In the genomic region with DNA sequence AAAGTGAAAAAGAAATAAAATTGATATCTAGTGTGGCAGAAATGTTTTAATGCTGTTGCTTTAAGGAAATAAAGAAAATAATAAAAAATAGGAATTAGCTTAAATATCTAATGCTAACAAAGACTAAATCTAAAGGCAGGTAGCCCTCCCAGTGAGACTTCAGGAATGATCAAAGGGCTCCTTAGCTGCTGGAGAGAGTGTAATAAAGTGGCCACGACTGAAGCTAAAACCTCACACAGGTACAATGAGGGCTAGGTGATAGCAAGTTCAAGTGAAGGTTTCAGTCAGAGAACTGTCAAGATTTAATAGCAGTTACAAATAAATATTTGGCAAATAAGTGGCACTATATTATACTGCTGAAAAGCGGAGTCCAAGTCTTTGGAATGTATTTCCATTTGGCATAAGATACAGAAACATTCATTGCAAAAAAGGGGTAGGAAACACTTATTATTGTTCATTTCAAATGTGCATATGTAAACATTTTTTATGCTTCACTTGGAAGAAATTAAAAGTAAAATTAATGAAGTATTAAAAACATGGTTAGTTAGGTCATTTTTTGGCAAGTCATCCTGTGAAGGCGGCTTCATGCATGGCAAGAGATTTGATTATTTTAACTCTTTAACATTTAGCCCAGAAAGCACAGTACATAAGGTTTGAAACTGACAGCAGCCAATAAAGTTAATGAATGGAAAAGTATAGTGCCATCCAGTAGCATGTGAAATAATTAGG, we compare ENCODE assay signal across 1 cellular context.
A peak's percentile ranks its signal among the peaks of the same experiment; 100 is the strongest.
TF ChIP-seq lines count a peak whose summit lies in the region.

No MANE protein-coding gene starts in this region.

TF ChIP-seq in K562, 482 proteins besides CTCF, POLR2A, EP300 and RAD21 (continued from another document):
- TF ChIP-seq MED1 (CRISPR knock-in tag; IDR thresholded peaks at IDR 0.05; ENCODE audit: borderline replicate concordance): no peak
- TF ChIP-seq RBM15 (IDR thresholded peaks at IDR 0.05; ENCODE audit: insufficient read depth, low read length): no peak
- TF ChIP-seq SIRT6 (IDR thresholded peaks at IDR 0.05; ENCODE audit: low read depth, low read length): no peak
- TF ChIP-seq, protein P1, sequence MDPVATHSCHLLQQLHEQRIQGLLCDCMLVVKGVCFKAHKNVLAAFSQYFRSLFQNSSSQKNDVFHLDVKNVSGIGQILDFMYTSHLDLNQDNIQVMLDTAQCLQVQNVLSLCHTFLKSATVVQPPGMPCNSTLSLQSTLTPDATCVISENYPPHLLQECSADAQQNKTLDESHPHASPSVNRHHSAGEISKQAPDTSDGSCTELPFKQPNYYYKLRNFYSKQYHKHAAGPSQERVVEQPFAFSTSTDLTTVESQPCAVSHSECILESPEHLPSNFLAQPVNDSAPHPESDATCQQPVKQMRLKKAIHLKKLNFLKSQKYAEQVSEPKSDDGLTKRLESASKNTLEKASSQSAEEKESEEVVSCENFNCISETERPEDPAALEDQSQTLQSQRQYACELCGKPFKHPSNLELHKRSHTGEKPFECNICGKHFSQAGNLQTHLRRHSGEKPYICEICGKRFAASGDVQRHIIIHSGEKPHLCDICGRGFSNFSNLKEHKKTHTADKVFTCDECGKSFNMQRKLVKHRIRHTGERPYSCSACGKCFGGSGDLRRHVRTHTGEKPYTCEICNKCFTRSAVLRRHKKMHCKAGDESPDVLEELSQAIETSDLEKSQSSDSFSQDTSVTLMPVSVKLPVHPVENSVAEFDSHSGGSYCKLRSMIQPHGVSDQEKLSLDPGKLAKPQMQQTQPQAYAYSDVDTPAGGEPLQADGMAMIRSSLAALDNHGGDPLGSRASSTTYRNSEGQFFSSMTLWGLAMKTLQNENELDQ (CRISPR knock-in tag; IDR thresholded peaks at IDR 0.05; ENCODE audit: borderline replicate concordance): no peak
- TF ChIP-seq ETV6 (IDR thresholded peaks at IDR 0.05; ENCODE audit: borderline replicate concordance in 1 of 2, low read depth in 2 of 2, low read length in 1 of 2): no peak
- TF ChIP-seq ETV6 (CRISPR knock-in tag; IDR thresholded peaks at IDR 0.05; ENCODE audit: borderline replicate concordance): no peak
- TF ChIP-seq, protein P2, sequence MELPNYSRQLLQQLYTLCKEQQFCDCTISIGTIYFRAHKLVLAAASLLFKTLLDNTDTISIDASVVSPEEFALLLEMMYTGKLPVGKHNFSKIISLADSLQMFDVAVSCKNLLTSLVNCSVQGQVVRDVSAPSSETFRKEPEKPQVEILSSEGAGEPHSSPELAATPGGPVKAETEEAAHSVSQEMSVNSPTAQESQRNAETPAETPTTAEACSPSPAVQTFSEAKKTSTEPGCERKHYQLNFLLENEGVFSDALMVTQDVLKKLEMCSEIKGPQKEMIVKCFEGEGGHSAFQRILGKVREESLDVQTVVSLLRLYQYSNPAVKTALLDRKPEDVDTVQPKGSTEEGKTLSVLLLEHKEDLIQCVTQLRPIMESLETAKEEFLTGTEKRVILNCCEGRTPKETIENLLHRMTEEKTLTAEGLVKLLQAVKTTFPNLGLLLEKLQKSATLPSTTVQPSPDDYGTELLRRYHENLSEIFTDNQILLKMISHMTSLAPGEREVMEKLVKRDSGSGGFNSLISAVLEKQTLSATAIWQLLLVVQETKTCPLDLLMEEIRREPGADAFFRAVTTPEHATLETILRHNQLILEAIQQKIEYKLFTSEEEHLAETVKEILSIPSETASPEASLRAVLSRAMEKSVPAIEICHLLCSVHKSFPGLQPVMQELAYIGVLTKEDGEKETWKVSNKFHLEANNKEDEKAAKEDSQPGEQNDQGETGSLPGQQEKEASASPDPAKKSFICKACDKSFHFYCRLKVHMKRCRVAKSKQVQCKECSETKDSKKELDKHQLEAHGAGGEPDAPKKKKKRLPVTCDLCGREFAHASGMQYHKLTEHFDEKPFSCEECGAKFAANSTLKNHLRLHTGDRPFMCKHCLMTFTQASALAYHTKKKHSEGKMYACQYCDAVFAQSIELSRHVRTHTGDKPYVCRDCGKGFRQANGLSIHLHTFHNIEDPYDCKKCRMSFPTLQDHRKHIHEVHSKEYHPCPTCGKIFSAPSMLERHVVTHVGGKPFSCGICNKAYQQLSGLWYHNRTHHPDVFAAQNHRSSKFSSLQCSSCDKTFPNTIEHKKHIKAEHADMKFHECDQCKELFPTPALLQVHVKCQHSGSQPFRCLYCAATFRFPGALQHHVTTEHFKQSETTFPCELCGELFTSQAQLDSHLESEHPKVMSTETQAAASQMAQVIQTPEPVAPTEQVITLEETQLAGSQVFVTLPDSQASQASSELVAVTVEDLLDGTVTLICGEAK (IDR thresholded peaks at IDR 0.05): 0 out of 2 replicates have a peak, but pooled peaks have one; percentile 16
- TF ChIP-seq, protein P2 (CRISPR knock-in tag; IDR thresholded peaks at IDR 0.05): no peak
- TF ChIP-seq ZNF316 (IDR thresholded peaks at IDR 0.05): peak; percentile 54
- TF ChIP-seq, protein P3, sequence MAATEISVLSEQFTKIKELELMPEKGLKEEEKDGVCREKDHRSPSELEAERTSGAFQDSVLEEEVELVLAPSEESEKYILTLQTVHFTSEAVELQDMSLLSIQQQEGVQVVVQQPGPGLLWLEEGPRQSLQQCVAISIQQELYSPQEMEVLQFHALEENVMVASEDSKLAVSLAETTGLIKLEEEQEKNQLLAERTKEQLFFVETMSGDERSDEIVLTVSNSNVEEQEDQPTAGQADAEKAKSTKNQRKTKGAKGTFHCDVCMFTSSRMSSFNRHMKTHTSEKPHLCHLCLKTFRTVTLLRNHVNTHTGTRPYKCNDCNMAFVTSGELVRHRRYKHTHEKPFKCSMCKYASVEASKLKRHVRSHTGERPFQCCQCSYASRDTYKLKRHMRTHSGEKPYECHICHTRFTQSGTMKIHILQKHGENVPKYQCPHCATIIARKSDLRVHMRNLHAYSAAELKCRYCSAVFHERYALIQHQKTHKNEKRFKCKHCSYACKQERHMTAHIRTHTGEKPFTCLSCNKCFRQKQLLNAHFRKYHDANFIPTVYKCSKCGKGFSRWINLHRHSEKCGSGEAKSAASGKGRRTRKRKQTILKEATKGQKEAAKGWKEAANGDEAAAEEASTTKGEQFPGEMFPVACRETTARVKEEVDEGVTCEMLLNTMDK (IDR thresholded peaks at IDR 0.05; ENCODE audit: borderline replicate concordance, insufficient read depth, low read depth, low read length, poor library complexity, severe bottlenecking): no peak
- TF ChIP-seq, protein P4, sequence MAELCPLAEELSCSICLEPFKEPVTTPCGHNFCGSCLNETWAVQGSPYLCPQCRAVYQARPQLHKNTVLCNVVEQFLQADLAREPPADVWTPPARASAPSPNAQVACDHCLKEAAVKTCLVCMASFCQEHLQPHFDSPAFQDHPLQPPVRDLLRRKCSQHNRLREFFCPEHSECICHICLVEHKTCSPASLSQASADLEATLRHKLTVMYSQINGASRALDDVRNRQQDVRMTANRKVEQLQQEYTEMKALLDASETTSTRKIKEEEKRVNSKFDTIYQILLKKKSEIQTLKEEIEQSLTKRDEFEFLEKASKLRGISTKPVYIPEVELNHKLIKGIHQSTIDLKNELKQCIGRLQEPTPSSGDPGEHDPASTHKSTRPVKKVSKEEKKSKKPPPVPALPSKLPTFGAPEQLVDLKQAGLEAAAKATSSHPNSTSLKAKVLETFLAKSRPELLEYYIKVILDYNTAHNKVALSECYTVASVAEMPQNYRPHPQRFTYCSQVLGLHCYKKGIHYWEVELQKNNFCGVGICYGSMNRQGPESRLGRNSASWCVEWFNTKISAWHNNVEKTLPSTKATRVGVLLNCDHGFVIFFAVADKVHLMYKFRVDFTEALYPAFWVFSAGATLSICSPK (IDR thresholded peaks at IDR 0.05; ENCODE audit: borderline replicate concordance): no peak
- no peak for TF ChIP-seq RBM14 (IDR thresholded peaks at IDR 0.05; ENCODE audit: borderline replicate concordance, insufficient read depth, low read depth, low read length)
- TF ChIP-seq, protein P5, sequence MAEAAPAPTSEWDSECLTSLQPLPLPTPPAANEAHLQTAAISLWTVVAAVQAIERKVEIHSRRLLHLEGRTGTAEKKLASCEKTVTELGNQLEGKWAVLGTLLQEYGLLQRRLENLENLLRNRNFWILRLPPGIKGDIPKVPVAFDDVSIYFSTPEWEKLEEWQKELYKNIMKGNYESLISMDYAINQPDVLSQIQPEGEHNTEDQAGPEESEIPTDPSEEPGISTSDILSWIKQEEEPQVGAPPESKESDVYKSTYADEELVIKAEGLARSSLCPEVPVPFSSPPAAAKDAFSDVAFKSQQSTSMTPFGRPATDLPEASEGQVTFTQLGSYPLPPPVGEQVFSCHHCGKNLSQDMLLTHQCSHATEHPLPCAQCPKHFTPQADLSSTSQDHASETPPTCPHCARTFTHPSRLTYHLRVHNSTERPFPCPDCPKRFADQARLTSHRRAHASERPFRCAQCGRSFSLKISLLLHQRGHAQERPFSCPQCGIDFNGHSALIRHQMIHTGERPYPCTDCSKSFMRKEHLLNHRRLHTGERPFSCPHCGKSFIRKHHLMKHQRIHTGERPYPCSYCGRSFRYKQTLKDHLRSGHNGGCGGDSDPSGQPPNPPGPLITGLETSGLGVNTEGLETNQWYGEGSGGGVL (CRISPR knock-in tag; IDR thresholded peaks at IDR 0.05): no peak
- 0 out of 2 replicates have a peak, but pooled peaks have one; percentile 8 for TF ChIP-seq NFE2 (IDR thresholded peaks at IDR 0.05; ENCODE audit: low read depth)
- TF ChIP-seq CBFA2T3 (IDR thresholded peaks at IDR 0.05): no peak
